ENCODE assay signal across 11 cellular contexts in genomic region chr1:63537940-63538339, GRCh38. TPM values are rescaled to one million over a fixed set of nuclear protein-coding genes. Genes with fewer than 3 reads are reported as not detected.
DNase-seq lines count a peak whose midpoint lies in the region; ATAC-seq, FAIRE-seq and TF ChIP-seq lines count a peak whose summit lies in the region.
"Had no signal": no experiment of that assay in that cellular context is flagged by ENCODE, and none has a peak within 500 bp of the region (broad histone marks: within the 10 kb centered on the region; RNA-seq: fewer than 3 reads in every experiment).

No MANE protein-coding gene starts in this region.

- no peak overlapping the region for H3K4me3 ChIP-seq in foreskin fibroblast (ENCODE audit: low read depth in 1 of 2, low read length in 2 of 2)

- peak; percentile 11 for DNase-seq in RWPE1 (ENCODE audit: low spot score)
- peak in 1 of 2 donors; percentile 16 for DNase-seq in foreskin fibroblast
- no peak for DNase-seq in activated naive CD8-positive, alpha-beta T cell treated with anti-CD3 and anti-CD28 coated beads for 36 hours
- no peak for DNase-seq in hypothalamus (lab: John Stamatoyannopoulos, UW)
- DNase-seq in iPS-NIHi11 (ENCODE audit: low spot score) = no peak
- DNase-seq: head of caudate nucleus, NCI-H2081 had no signal

- H3K27ac Mint-ChIP-seq in activated naive CD8-positive, alpha-beta T cell treated with anti-CD3 and anti-CD28 coated beads for 36 hours = no peak overlapping the region

- POLR2A ChIA-PET in RWPE1 (lab: Yijun Ruan, JAX; ENCODE audit: low non-redundant PET) = no interaction called here

- H3K4me3 Mint-ChIP-seq in activated naive CD8-positive, alpha-beta T cell treated with anti-CD3 and anti-CD28 coated beads for 36 hours = no peak overlapping the region

- H3K9me3 Mint-ChIP-seq in activated naive CD8-positive, alpha-beta T cell treated with anti-CD3 and anti-CD28 coated beads for 36 hours = no peaks in the 10 kb centered on the region

- no peaks in the 10 kb centered on the region for H3K27me3 Mint-ChIP-seq in activated naive CD8-positive, alpha-beta T cell treated with anti-CD3 and anti-CD28 coated beads for 36 hours

- TF ChIP-seq CTCF in RWPE1 (conservative IDR thresholded peaks at IDR 0.05; ENCODE audit: low read depth) (peak; percentile 61), foreskin fibroblast (IDR thresholded peaks at IDR 0.05; ENCODE audit: low read depth, low read length) (peak; percentile 22)

- H3K27ac ChIP-seq in RWPE1 = no peak overlapping the region

- no peak for ATAC-seq in HG03439 (IDR thresholded peaks at IDR 0.05; ENCODE audit: unreplicated experiment)

- no peaks in the 10 kb centered on the region for H3K36me3 Mint-ChIP-seq in activated naive CD8-positive, alpha-beta T cell treated with anti-CD3 and anti-CD28 coated beads for 36 hours

- H3K4me1 Mint-ChIP-seq in activated naive CD8-positive, alpha-beta T cell treated with anti-CD3 and anti-CD28 coated beads for 36 hours = no peaks in the 10 kb centered on the region

- CTCF ChIA-PET in RWPE1 (lab: Yijun Ruan, JAX) = interaction anchor here (0.5 to 1.6 kb wide), 11 partner anchors 8 to 711 kb away, joined by 3 to 6 read pairs (median 3); no protein-coding TSS in a partner anchor

- FAIRE-seq in A204.1 (lab: Jason Lieb, UNC) = peak; percentile 97
- FAIRE-seq in G401.6 (lab: Jason Lieb, UNC) = peak; percentile 95
- FAIRE-seq: urothelium cell line had no signal

RNA-seq across cellular contexts. Expression of gene EFCAB7, which starts 14.6 kb away (rescaled TPM):
- total RNA-seq in activated naive CD8-positive, alpha-beta T cell treated with anti-CD3 and anti-CD28 coated beads for 36 hours = 1 to 10 TPM; 5.9 to 6.9 TPM

RNA-seq across cellular contexts. Expression of gene ITGB3BP, which starts 14.9 kb away (rescaled TPM):
- total RNA-seq in activated naive CD8-positive, alpha-beta T cell treated with anti-CD3 and anti-CD28 coated beads for 36 hours = 10 to 100 TPM; 60.2 to 60.8 TPM

RNA-seq across cellular contexts. Expression of gene PGM1, which starts 55.3 kb away (rescaled TPM):
- 10 to 100 TPM; 45.3 to 46.1 TPM for total RNA-seq in activated naive CD8-positive, alpha-beta T cell treated with anti-CD3 and anti-CD28 coated beads for 36 hours
